Comparison of ENCODE assay signal across 8 cellular contexts in the genomic region with DNA sequence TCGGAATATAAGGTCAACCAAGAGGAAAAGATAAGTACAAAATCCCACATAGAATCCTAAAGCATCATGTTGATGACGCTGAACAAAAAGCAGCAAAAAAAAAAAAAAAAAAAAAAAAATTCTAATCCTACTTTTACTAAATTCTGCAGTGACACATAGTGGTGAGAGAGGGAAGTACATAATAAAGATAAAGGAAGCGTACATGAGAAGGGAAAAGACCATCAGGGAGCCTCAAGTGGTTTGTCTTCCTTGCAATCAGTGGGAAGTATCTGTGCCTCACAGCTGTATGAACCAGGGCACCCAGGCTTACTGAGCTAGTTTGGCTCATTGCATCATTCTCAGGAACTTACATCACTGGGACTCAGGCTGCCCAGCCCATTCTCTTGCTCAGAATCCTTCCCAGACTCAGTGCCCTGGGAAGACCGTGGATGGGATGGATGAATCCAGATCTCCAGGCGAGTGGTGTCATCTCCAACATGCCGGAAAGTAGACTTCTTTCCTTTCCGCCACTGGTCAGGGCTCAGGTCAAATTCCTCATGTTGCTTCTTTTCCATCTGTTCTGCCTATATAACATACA. TPM values are rescaled to one million over a fixed set of nuclear protein-coding genes. Genes with fewer than 3 reads are reported as not detected.
DNase-seq lines count a peak whose midpoint lies in the region; ATAC-seq and TF ChIP-seq lines count a peak whose summit lies in the region.

No MANE protein-coding gene starts in this region.

- no peaks in the 10 kb centered on the region for H3K9me3 Mint-ChIP-seq in activated naive CD8-positive, alpha-beta T cell treated with anti-CD3 and anti-CD28 coated beads, Interleukin-2, amount 50 U/mL, for 24 hours

- H3K4me1 Mint-ChIP-seq in activated naive CD8-positive, alpha-beta T cell treated with anti-CD3 and anti-CD28 coated beads, Interleukin-2, amount 50 U/mL, for 24 hours, result peaks cover 22% of the 10 kb centered on the region

- TF ChIP-seq CTCF in GM12873 (IDR thresholded peaks at IDR 0.05; ENCODE audit: insufficient read depth, low read depth, low read length, missing control alignments), result peak; percentile 56

- H3K36me3 Mint-ChIP-seq in activated naive CD8-positive, alpha-beta T cell treated with anti-CD3 and anti-CD28 coated beads, Interleukin-2, amount 50 U/mL, for 24 hours (ENCODE audit: low read depth), result peaks cover 44% of the 10 kb centered on the region

- ATAC-seq in activated naive CD8-positive, alpha-beta T cell treated with anti-CD3 and anti-CD28 coated beads, Interleukin-2, amount 50 U/mL, for 24 hours, result peak; percentile 63
- peak; percentile 38 to 59 for ATAC-seq in left cardiac atrium
- ATAC-seq in HG03108 (IDR thresholded peaks at IDR 0.05; ENCODE audit: unreplicated experiment), result no peak
- no peak for ATAC-seq in GM21447 (IDR thresholded peaks at IDR 0.05; ENCODE audit: unreplicated experiment)

- H3K4me3 Mint-ChIP-seq in activated naive CD8-positive, alpha-beta T cell treated with anti-CD3 and anti-CD28 coated beads, Interleukin-2, amount 50 U/mL, for 24 hours, result no peak overlapping the region

- intact Hi-C loops in left cardiac atrium (cut with DNase I), result loop anchor here in 1 of 2 donors (2.0 to 10.0 kb wide), 2 partner anchors 228 to 368 kb away; partner anchors contain the start of gene HIC1

- H3K27me3 Mint-ChIP-seq in activated naive CD8-positive, alpha-beta T cell treated with anti-CD3 and anti-CD28 coated beads, Interleukin-2, amount 50 U/mL, for 24 hours, result no peaks in the 10 kb centered on the region

- DNase-seq in AG20443 (ENCODE audit: low spot score) (peak; percentile 73), NCI-H524 treated with DMSO at 0.1 percent for 48 hours (lab: John Stamatoyannopoulos, UW) (peak; percentile 13), left cardiac atrium (no peak), retina (peak; percentile 52)
- no peak for DNase-seq in activated naive CD8-positive, alpha-beta T cell treated with anti-CD3 and anti-CD28 coated beads, Interleukin-2, amount 50 U/mL, for 24 hours

- no peak overlapping the region for H3K27ac Mint-ChIP-seq in activated naive CD8-positive, alpha-beta T cell treated with anti-CD3 and anti-CD28 coated beads, Interleukin-2, amount 50 U/mL, for 24 hours

RNA-seq across cellular contexts. Expression of gene SMG6, which starts 21.2 kb away (rescaled TPM):
- 10 to 100 TPM; 22.3 to 23.0 TPM for total RNA-seq in left cardiac atrium

RNA-seq across cellular contexts. Expression of gene SRR, which starts 21.4 kb away (rescaled TPM):
- total RNA-seq in left cardiac atrium, result 10 to 100 TPM in 1 of 2 donors, 1 to 10 TPM in 1; 8.7 to 14.5 TPM

RNA-seq across cellular contexts. Expression of gene TSR1, which starts 53.9 kb away (rescaled TPM):
- 10 to 100 TPM; 15.9 to 25.3 TPM for total RNA-seq in left cardiac atrium

RNA-seq across cellular contexts. Expression of gene SGSM2, which starts 54.9 kb away (rescaled TPM):
- 10 to 100 TPM; 30.7 to 35.5 TPM for total RNA-seq in left cardiac atrium

Comparison
In these comparisons a context has a peak if more than half of its experiments do, and no peak if none do; other contexts are left out.
1. DNase-seq: peak in AG20443 (single experiment), NCI-H524 treated with DMSO at 0.1 percent for 48 hours (single experiment) and retina (single experiment); none in activated naive CD8-positive, alpha-beta T cell treated with anti-CD3 and anti-CD28 coated beads, Interleukin-2, amount 50 U/mL, for 24 hours (single experiment) and left cardiac atrium (single experiment).
2. ATAC-seq: peak in activated naive CD8-positive, alpha-beta T cell treated with anti-CD3 and anti-CD28 coated beads, Interleukin-2, amount 50 U/mL, for 24 hours (single experiment) and left cardiac atrium (2 of 2); none in HG03108 (single experiment) and GM21447 (single experiment).